Comparison of ENCODE assay signal across 15 cellular contexts in genomic region chr14:31951638-31951964, GRCh38.
"Had no signal": no experiment of that assay in that cellular context is flagged by ENCODE, and none has a peak within 500 bp of the region (broad histone marks: within the 10 kb centered on the region; RNA-seq: fewer than 3 reads in every experiment).

No MANE protein-coding gene starts in this region.

- H3K36me3 Mint-ChIP-seq: activated naive CD4-positive, alpha-beta T cell treated with anti-CD3 and anti-CD28 coated beads, Interleukin-2, amount 50 U/mL, for 24 hours; immature natural killer cell had no signal

- H3K4me3 ChIP-seq: body of pancreas, psoas muscle, suprapubic skin had no signal

- ATAC-seq: body of pancreas; effector memory CD8-positive, alpha-beta T cell; left colon; psoas muscle; stimulated activated naive CD8-positive, alpha-beta T cell treated with anti-CD3 and anti-CD28 coated beads, Interleukin-15, Interleukin-2, amounts not matched to agents 100 U/mL and 50 U/mL, for 24 hours had no signal

- H3K4me3 Mint-ChIP-seq: activated naive CD4-positive, alpha-beta T cell treated with anti-CD3 and anti-CD28 coated beads, Interleukin-2, amount 50 U/mL, for 24 hours; central memory CD8-positive, alpha-beta T cell; effector memory CD8-positive, alpha-beta T cell; immature natural killer cell had no signal

- H3K9me3 ChIP-seq: body of pancreas, psoas muscle, suprapubic skin had no signal

- H3K4me1 Mint-ChIP-seq: central memory CD8-positive, alpha-beta T cell; immature natural killer cell had no signal

- H3K36me3 ChIP-seq: suprapubic skin had no signal

- H3K27ac Mint-ChIP-seq: activated naive CD4-positive, alpha-beta T cell treated with anti-CD3 and anti-CD28 coated beads, Interleukin-2, amount 50 U/mL, for 24 hours; activated T-helper 2 cell treated with anti-CD3 and anti-CD28 coated beads, Interferon-gamma antibody, Interleukin-2, Interleukin-4, amounts not matched to agents 10 μg/mL and 5 μg/mL and 100 μg/mL, durations not matched to agents 14 hours and 24 hours and 36 hours; effector memory CD8-positive, alpha-beta T cell; immature natural killer cell had no signal

- H3K4me1 ChIP-seq: body of pancreas, psoas muscle had no signal

- H3K27me3 ChIP-seq: body of pancreas, suprapubic skin had no signal

- DNase-seq: activated CD4-positive, alpha-beta T cell treated with anti-CD3 and anti-CD28 coated beads, Interleukin-2, amount 50 U/mL, for 1 hour; body of pancreas; cortex of kidney; effector memory CD8-positive, alpha-beta T cell; immature natural killer cell; left colon; psoas muscle; stimulated activated CD4-positive, alpha-beta T cell treated with anti-CD3 and anti-CD28 coated beads, Interleukin-4, amount 100 ng/mL, for 1 hour; stimulated activated CD8-positive, alpha-beta memory T cell treated with anti-CD3 and anti-CD28 coated beads, Interleukin-4, amount 100 ng/mL, for 48 hours; stimulated activated naive CD8-positive, alpha-beta T cell treated with anti-CD3 and anti-CD28 coated beads, Interleukin-15, Interleukin-2, amounts not matched to agents 100 U/mL and 50 U/mL, for 24 hours; T-helper 2 cell had no signal

- H3K9me3 Mint-ChIP-seq: activated naive CD4-positive, alpha-beta T cell treated with anti-CD3 and anti-CD28 coated beads, Interleukin-2, amount 50 U/mL, for 24 hours; activated T-helper 2 cell treated with anti-CD3 and anti-CD28 coated beads, Interferon-gamma antibody, Interleukin-2, Interleukin-4, amounts not matched to agents 10 μg/mL and 5 μg/mL and 100 μg/mL, durations not matched to agents 14 hours and 24 hours and 36 hours; central memory CD8-positive, alpha-beta T cell; effector memory CD8-positive, alpha-beta T cell had no signal

- H3K27ac ChIP-seq: body of pancreas, psoas muscle, suprapubic skin had no signal
